8 cellular contexts compared by ENCODE assay signal in genomic region chr13:45119990-45120864, GRCh38. TPM values are rescaled to one million over a fixed set of nuclear protein-coding genes. Genes with fewer than 3 reads are reported as not detected.
DNase-seq lines count a peak whose midpoint lies in the region; ATAC-seq and TF ChIP-seq lines count a peak whose summit lies in the region.

Gene GTF2F2 (plus strand): TSS chr13:45120510. CDS start chr13:45120656, 146 bp downstream.

- no peaks in the 10 kb centered on the region for H3K27me3 ChIP-seq in adipocyte (replicated peaks; ENCODE audit: control insufficient read depth, insufficient read depth, low read length)
- H3K27me3 ChIP-seq in heart right ventricle = no peaks in the 10 kb centered on the region

- H3K4me1 ChIP-seq in adipocyte (ENCODE audit: control insufficient read depth, insufficient read depth, low read length) (peaks cover 16% of the 10 kb centered on the region), heart right ventricle (peaks cover 2 to 25% (median 17%) of the 10 kb centered on the region in 9 donors)

- H3K4me3 Mint-ChIP-seq in type B pancreatic cell = no peak within 1 kb of the TSS

- no peaks in the 10 kb centered on the region for H3K27me3 Mint-ChIP-seq in type B pancreatic cell

- H3K4me1 Mint-ChIP-seq in type B pancreatic cell (ENCODE audit: unreplicated experiment) = peaks cover 6% of the 10 kb centered on the region

- intact Hi-C loops in heart right ventricle (cut with DNase I) = loop anchor here in 1 of 10 donors (5.0 kb wide), 1 partner anchor 157 kb away; no protein-coding TSS in a partner anchor
- intact Hi-C loops in posterior cingulate gyrus (cut with DNase I) = loop anchor here (5.0 kb wide), 2 partner anchors 68 to 203 kb away; no protein-coding TSS in a partner anchor

- no peak within 1 kb of the TSS for H3K27ac Mint-ChIP-seq in type B pancreatic cell

- H3K36me3 Mint-ChIP-seq in type B pancreatic cell = peaks cover 5% of the 10 kb centered on the region

- H3K9me3 Mint-ChIP-seq in type B pancreatic cell = no peaks in the 10 kb centered on the region

- peak within 1 kb of the TSS; percentile 76 for H3K4me3 ChIP-seq in GM12864 (ENCODE audit: low read depth, low read length)
- H3K4me3 ChIP-seq in adipocyte (ENCODE audit: low read length) = peak within 1 kb of the TSS; percentile 100
- peak within 1 kb of the TSS; percentile 57 to 93 (median 75) for H3K4me3 ChIP-seq in heart right ventricle

- H3K36me3 ChIP-seq in adipocyte (ENCODE audit: control insufficient read depth, insufficient read depth, low read length, severe bottlenecking) (no peaks in the 10 kb centered on the region), heart right ventricle (no peaks in the 10 kb centered on the region)

- H3K27ac ChIP-seq in heart right ventricle = peak within 1 kb of the TSS in 9 of 10 donors; percentile 50 to 92 (median 84)

- TF ChIP-seq CTCF in GM12864 (IDR thresholded peaks at IDR 0.05; ENCODE audit: low read depth, low read length, missing control alignments) (no peak), heart right ventricle (IDR thresholded peaks at IDR 0.05) (no peak), type B pancreatic cell (conservative IDR thresholded peaks at IDR 0.05) (no peak)

- WGBS in heart right ventricle, 2 donors = 0 to 1% methylated on average over 53 of the region's 53 CpGs

- peak; percentile 64 for DNase-seq in GM12864 (ENCODE audit: low read depth)
- peak; percentile 75 for DNase-seq in NCI-H128 (lab: John Stamatoyannopoulos, UW; ENCODE audit: unreplicated experiment)
- peak; percentile 92 for DNase-seq in SW480 (ENCODE audit: low spot score)
- peak; percentile 94 for DNase-seq in adipocyte (ENCODE audit: low read depth)
- peak; percentile 89 to 92 for DNase-seq in heart right ventricle
- peak; percentile 73 to 97 (median 84) for DNase-seq in posterior cingulate gyrus
- peak; percentile 92 for DNase-seq in type B pancreatic cell (ENCODE audit: extremely low spot score, unreplicated experiment)

- peak within 1 kb of the TSS; percentile 96 for H3K9ac ChIP-seq in adipocyte (ENCODE audit: low read length)

- peak; percentile 79 for ATAC-seq in HG02759 (IDR thresholded peaks at IDR 0.05; ENCODE audit: unreplicated experiment)
- ATAC-seq in heart right ventricle = peak; percentile 95 to 98 (median 96)

- H3K9me3 ChIP-seq in adipocyte (ENCODE audit: control insufficient read depth, low read length) = no peaks in the 10 kb centered on the region
- no peaks in the 10 kb centered on the region for H3K9me3 ChIP-seq in heart right ventricle

RNA-seq across cellular contexts. Expression of gene GTF2F2, which starts in this region (rescaled TPM):
- total RNA-seq in heart right ventricle = 10 to 100 TPM; 17.3 to 24.9 (median 21.5) TPM
- polyA plus RNA-seq in heart right ventricle = 10 to 100 TPM; 15.8 to 16.9 TPM
- 17.5 and 21.8 TPM in 2 replicates for total RNA-seq in type B pancreatic cell (ENCODE audit: low replicate concordance)

Comparison
In these comparisons a context has a peak if more than half of its experiments do, and no peak if none do; other contexts are left out.
1. Peak in every context shown above with its lines: DNase-seq, ATAC-seq, H3K4me3 ChIP-seq and H3K27ac ChIP-seq.